Comparison of ENCODE assay signal across 11 cellular contexts in genomic region chr7:134905375-134905774, GRCh38.
DNase-seq lines count a peak whose midpoint lies in the region; ATAC-seq and TF ChIP-seq lines count a peak whose summit lies in the region.
"Had no signal": no experiment of that assay in that cellular context is flagged by ENCODE, and none has a peak within 500 bp of the region (broad histone marks: within the 10 kb centered on the region; RNA-seq: fewer than 3 reads in every experiment).

No MANE protein-coding gene starts in this region.

- H3K9me3 Mint-ChIP-seq in activated naive CD4-positive, alpha-beta T cell treated with anti-CD3 and anti-CD28 coated beads, Interleukin-2, amount 10 ng/mL, durations not matched to agents 7 days and 5 days, result no peaks in the 10 kb centered on the region
- H3K9me3 Mint-ChIP-seq in stimulated activated naive CD8-positive, alpha-beta T cell treated with anti-CD3 and anti-CD28 coated beads, Interleukin-15, amount 100 ng/mL, for 72 hours, result no peaks in the 10 kb centered on the region
- H3K9me3 Mint-ChIP-seq: activated naive CD4-positive, alpha-beta T cell treated with anti-CD3 and anti-CD28 coated beads, Interleukin-2, amount 50 U/mL, for 24 hours had no signal

- H3K4me3 Mint-ChIP-seq in activated naive CD4-positive, alpha-beta T cell treated with anti-CD3 and anti-CD28 coated beads, Interleukin-2, amount 10 ng/mL, durations not matched to agents 7 days and 5 days, result no peak overlapping the region
- H3K4me3 Mint-ChIP-seq in stimulated activated naive CD8-positive, alpha-beta T cell treated with anti-CD3 and anti-CD28 coated beads, Interleukin-15, amount 100 ng/mL, for 72 hours, result no peak overlapping the region
- H3K4me3 Mint-ChIP-seq: activated naive CD4-positive, alpha-beta T cell treated with anti-CD3 and anti-CD28 coated beads, Interleukin-2, amount 50 U/mL, for 24 hours had no signal

- H3K4me1 Mint-ChIP-seq in activated naive CD4-positive, alpha-beta T cell treated with anti-CD3 and anti-CD28 coated beads, Interleukin-2, amount 10 ng/mL, durations not matched to agents 7 days and 5 days, result peaks cover 12% of the 10 kb centered on the region
- H3K4me1 Mint-ChIP-seq in stimulated activated naive CD8-positive, alpha-beta T cell treated with anti-CD3 and anti-CD28 coated beads, Interleukin-15, amount 100 ng/mL, for 72 hours, result peaks cover 4% of the 10 kb centered on the region

- peak; percentile 54 for ATAC-seq in mucosa of descending colon
- ATAC-seq in aorta (ENCODE audit: low FRiP score), result peak; percentile 80
- ATAC-seq in stimulated activated naive CD8-positive, alpha-beta T cell treated with anti-CD3 and anti-CD28 coated beads, Interleukin-15, amount 100 ng/mL, for 72 hours, result no peak
- no peak for ATAC-seq in GM21619 (IDR thresholded peaks at IDR 0.05; ENCODE audit: unreplicated experiment)

- WGBS in aorta, 2 donors, result 0 to 2% methylated on average over 2 of the region's 2 CpGs

- peak overlapping the region; percentile 4 to 97 for H3K27ac ChIP-seq in aorta (ENCODE audit: low read depth in 1 of 2, low read length in 2 of 2)
- H3K27ac ChIP-seq: 22Rv1 had no signal

- CTCF ChIA-PET in activated naive CD4-positive, alpha-beta T cell treated with anti-CD3 and anti-CD28 coated beads, Interleukin-2, amount 10 ng/mL, durations not matched to agents 7 days and 5 days (lab: Charles Lee), result no interaction called here

- H3K27me3 Mint-ChIP-seq in activated naive CD4-positive, alpha-beta T cell treated with anti-CD3 and anti-CD28 coated beads, Interleukin-2, amount 10 ng/mL, durations not matched to agents 7 days and 5 days, result no peaks in the 10 kb centered on the region
- H3K27me3 Mint-ChIP-seq in stimulated activated naive CD8-positive, alpha-beta T cell treated with anti-CD3 and anti-CD28 coated beads, Interleukin-15, amount 100 ng/mL, for 72 hours, result no peaks in the 10 kb centered on the region
- H3K27me3 Mint-ChIP-seq: activated naive CD4-positive, alpha-beta T cell treated with anti-CD3 and anti-CD28 coated beads, Interleukin-2, amount 50 U/mL, for 24 hours had no signal

- H3K4me1 ChIP-seq in mucosa of descending colon (ENCODE audit: low read depth), result no peaks in the 10 kb centered on the region
- H3K4me1 ChIP-seq in aorta (ENCODE audit: control insufficient read depth in 1 of 2, insufficient read depth in 2 of 2, low read length in 2 of 2), result peaks cover 9 to 15% of the 10 kb centered on the region in 2 donors

- intact Hi-C loops in mucosa of descending colon (cut with DNase I, micrococcal nuclease) (no loop called here), aorta (cut with DNase I) (no loop called here)

- no peak overlapping the region for H3K4me3 ChIP-seq in epithelial cell of esophagus (ENCODE audit: low read length)
- H3K4me3 ChIP-seq in mucosa of descending colon, result no peak overlapping the region
- H3K4me3 ChIP-seq in aorta (ENCODE audit: low read length in 2 of 2), result no peak overlapping the region

- peak; percentile 53 for DNase-seq in DMS 273 (lab: John Stamatoyannopoulos, UW; ENCODE audit: unreplicated experiment)
- DNase-seq in DMS 273 treated with DMSO at 0.1 percent for 48 hours (lab: John Stamatoyannopoulos, UW), result no peak
- DNase-seq in epithelial cell of esophagus (ENCODE audit: low read depth), result peak; percentile 67
- DNase-seq in mucosa of descending colon, result peak in 1 of 3 donors; percentile 23
- peak; percentile 76 to 80 for DNase-seq in aorta
- DNase-seq in activated naive CD4-positive, alpha-beta T cell treated with anti-CD3 and anti-CD28 coated beads, Interleukin-2, amount 10 ng/mL, durations not matched to agents 7 days and 5 days, result no peak
- no peak for DNase-seq in stimulated activated naive CD8-positive, alpha-beta T cell treated with anti-CD3 and anti-CD28 coated beads, Interleukin-15, amount 100 ng/mL, for 72 hours
- DNase-seq: NCI-H187 treated with DMSO at 0.1 percent for 48 hours had no signal

- no peaks in the 10 kb centered on the region for H3K36me3 Mint-ChIP-seq in activated naive CD4-positive, alpha-beta T cell treated with anti-CD3 and anti-CD28 coated beads, Interleukin-2, amount 10 ng/mL, durations not matched to agents 7 days and 5 days
- H3K36me3 Mint-ChIP-seq: activated naive CD4-positive, alpha-beta T cell treated with anti-CD3 and anti-CD28 coated beads, Interleukin-2, amount 50 U/mL, for 24 hours had no signal

- H3K9me3 ChIP-seq in mucosa of descending colon (no peaks in the 10 kb centered on the region), aorta (ENCODE audit: control insufficient read depth, low read length) (no peaks in the 10 kb centered on the region)

- no peaks in the 10 kb centered on the region for H3K36me3 ChIP-seq in mucosa of descending colon (ENCODE audit: low read depth)
- no peaks in the 10 kb centered on the region for H3K36me3 ChIP-seq in aorta (ENCODE audit: control insufficient read depth in 1 of 2, insufficient read depth in 2 of 2, low read length in 1 of 2)

- H3K27me3 ChIP-seq in aorta (ENCODE audit: control insufficient read depth in 1 of 2, insufficient read depth in 2 of 2, low read length in 1 of 2), result no peaks in the 10 kb centered on the region

- H3K27ac Mint-ChIP-seq in activated naive CD4-positive, alpha-beta T cell treated with anti-CD3 and anti-CD28 coated beads, Interleukin-2, amount 10 ng/mL, durations not matched to agents 7 days and 5 days, result no peak overlapping the region
- no peak overlapping the region for H3K27ac Mint-ChIP-seq in stimulated activated naive CD8-positive, alpha-beta T cell treated with anti-CD3 and anti-CD28 coated beads, Interleukin-15, amount 100 ng/mL, for 72 hours
- H3K27ac Mint-ChIP-seq: activated naive CD4-positive, alpha-beta T cell treated with anti-CD3 and anti-CD28 coated beads, Interleukin-2, amount 50 U/mL, for 24 hours had no signal

- TF ChIP-seq CTCF in epithelial cell of esophagus (IDR thresholded peaks at IDR 0.05; ENCODE audit: insufficient read depth, low read depth, low read length, missing control alignments) (peak; percentile 10), mucosa of descending colon (IDR thresholded peaks at IDR 0.05) (no peak)

Comparison
In these comparisons a context has a peak if more than half of its experiments do, and no peak if none do; other contexts are left out.
1. DNase-seq: peak in DMS 273 (single experiment), epithelial cell of esophagus (single experiment) and aorta (2 of 2); none in DMS 273 treated with DMSO at 0.1 percent for 48 hours (single experiment), activated naive CD4-positive, alpha-beta T cell treated with anti-CD3 and anti-CD28 coated beads, Interleukin-2, amount 10 ng/mL, durations not matched to agents 7 days and 5 days (single experiment) and stimulated activated naive CD8-positive, alpha-beta T cell treated with anti-CD3 and anti-CD28 coated beads, Interleukin-15, amount 100 ng/mL, for 72 hours (0 of 2).
2. ATAC-seq: peak in mucosa of descending colon (single experiment) and aorta (single experiment); none in stimulated activated naive CD8-positive, alpha-beta T cell treated with anti-CD3 and anti-CD28 coated beads, Interleukin-15, amount 100 ng/mL, for 72 hours (single experiment) and GM21619 (single experiment).